ENCODE assay signal across 19 cellular contexts in genomic region chr15:35243758-35244157, GRCh38.
"Had no signal": no experiment of that assay in that cellular context is flagged by ENCODE, and none has a peak within 500 bp of the region (broad histone marks: within the 10 kb centered on the region; RNA-seq: fewer than 3 reads in every experiment).

No MANE protein-coding gene starts in this region.

- H3K9me3 Mint-ChIP-seq: activated CD4-positive, alpha-beta T cell treated with anti-CD3 and anti-CD28 coated beads, Interleukin-2, amount 10 ng/mL, durations not matched to agents 24 days and 14 days; activated naive CD4-positive, alpha-beta T cell treated with anti-CD3 and anti-CD28 coated beads for 36 hours; activated naive CD8-positive, alpha-beta T cell treated with anti-CD3 and anti-CD28 coated beads, Interleukin-2, amount 50 U/mL, for 24 hours; activated T-cell treated with anti-CD3 and anti-CD28 coated beads, Interleukin-2, amount 50 U/mL, for 24 hours; activated T-helper 2 cell treated with anti-CD3 and anti-CD28 coated beads, Interferon-gamma antibody, Interleukin-2, Interleukin-4, amounts not matched to agents 10 μg/mL and 5 μg/mL and 100 μg/mL, durations not matched to agents 14 hours and 24 hours and 36 hours; stimulated activated memory B cell treated with anti-CD40 and anti-IgM and Interleukin-4, amounts not matched to agents 10 μg/mL and 1 μg/mL and 100 μg/mL, for 72 hours had no signal

- H3K4me3 Mint-ChIP-seq: activated CD4-positive, alpha-beta T cell treated with anti-CD3 and anti-CD28 coated beads, Interleukin-2, amount 10 ng/mL, durations not matched to agents 24 days and 14 days; activated CD8-positive, alpha-beta T cell treated with anti-CD3 and anti-CD28 coated beads, Interleukin-2, amount 10 ng/mL, durations not matched to agents 7 days and 5 days; activated naive CD4-positive, alpha-beta T cell treated with anti-CD3 and anti-CD28 coated beads for 36 hours; activated naive CD8-positive, alpha-beta T cell treated with anti-CD3 and anti-CD28 coated beads, Interleukin-2, amount 50 U/mL, for 24 hours; activated T-cell treated with anti-CD3 and anti-CD28 coated beads, Interleukin-2, amount 50 U/mL, for 24 hours; central memory CD8-positive, alpha-beta T cell; naive thymus-derived CD8-positive, alpha-beta T cell; stimulated activated memory B cell treated with anti-CD40 and anti-IgM and Interleukin-4, amounts not matched to agents 10 μg/mL and 1 μg/mL and 100 μg/mL, for 72 hours had no signal

- DNase-seq: activated CD4-positive, alpha-beta T cell treated with anti-CD3 and anti-CD28 coated beads, Interleukin-2, amount 10 ng/mL, durations not matched to agents 24 days and 14 days; activated CD8-positive, alpha-beta T cell treated with anti-CD3 and anti-CD28 coated beads, Interleukin-2, amount 10 ng/mL, durations not matched to agents 7 days and 5 days; activated naive CD4-positive, alpha-beta T cell treated with anti-CD3 and anti-CD28 coated beads for 36 hours; activated naive CD8-positive, alpha-beta T cell treated with anti-CD3 and anti-CD28 coated beads, Interleukin-2, amount 50 U/mL, for 24 hours; activated T-cell treated with anti-CD3 and anti-CD28 coated beads, Interleukin-2, amount 50 U/mL, for 24 hours; aorta; brain microvascular endothelial cell; cortex of kidney; mesenchymal stem cell; naive thymus-derived CD8-positive, alpha-beta T cell; pancreas; stimulated activated CD4-positive, alpha-beta T cell treated with anti-CD3 and anti-CD28 coated beads, Interleukin-4, amount 100 ng/mL, for 24 hours; T1000 had no signal

- H3K4me3 ChIP-seq: pancreas, thoracic aorta had no signal

- H3K9me3 ChIP-seq: pancreas, thoracic aorta had no signal

- H3K36me3 Mint-ChIP-seq: stimulated activated memory B cell treated with anti-CD40 and anti-IgM and Interleukin-4, amounts not matched to agents 10 μg/mL and 1 μg/mL and 100 μg/mL, for 72 hours had no signal

- H3K4me1 Mint-ChIP-seq: activated CD4-positive, alpha-beta T cell treated with anti-CD3 and anti-CD28 coated beads, Interleukin-2, amount 10 ng/mL, durations not matched to agents 24 days and 14 days; activated naive CD8-positive, alpha-beta T cell treated with anti-CD3 and anti-CD28 coated beads, Interleukin-2, amount 50 U/mL, for 24 hours; central memory CD8-positive, alpha-beta T cell; naive thymus-derived CD8-positive, alpha-beta T cell; stimulated activated memory B cell treated with anti-CD40 and anti-IgM and Interleukin-4, amounts not matched to agents 10 μg/mL and 1 μg/mL and 100 μg/mL, for 72 hours had no signal

- ATAC-seq: activated CD8-positive, alpha-beta T cell treated with anti-CD3 and anti-CD28 coated beads, Interleukin-2, amount 10 ng/mL, durations not matched to agents 7 days and 5 days; activated naive CD8-positive, alpha-beta T cell treated with anti-CD3 and anti-CD28 coated beads, Interleukin-2, amount 50 U/mL, for 24 hours; esophagus mucosa; naive thymus-derived CD8-positive, alpha-beta T cell; pancreas; sciatic nerve; stimulated activated memory B cell treated with anti-CD40 and anti-IgM and Interleukin-4, amounts not matched to agents 10 μg/mL and 1 μg/mL and 100 μg/mL, for 72 hours had no signal

- H3K36me3 ChIP-seq: brain microvascular endothelial cell, pancreas, thoracic aorta had no signal

- H3K27ac ChIP-seq: brain microvascular endothelial cell, pancreas, thoracic aorta had no signal

- H3K4me1 ChIP-seq: pancreas had no signal

- H3K27me3 ChIP-seq: brain microvascular endothelial cell, pancreas had no signal

- H3K27ac Mint-ChIP-seq: activated CD4-positive, alpha-beta T cell treated with anti-CD3 and anti-CD28 coated beads, Interleukin-2, amount 10 ng/mL, durations not matched to agents 24 days and 14 days; activated CD8-positive, alpha-beta T cell treated with anti-CD3 and anti-CD28 coated beads, Interleukin-2, amount 10 ng/mL, durations not matched to agents 7 days and 5 days; activated naive CD4-positive, alpha-beta T cell treated with anti-CD3 and anti-CD28 coated beads for 36 hours; activated naive CD8-positive, alpha-beta T cell treated with anti-CD3 and anti-CD28 coated beads, Interleukin-2, amount 50 U/mL, for 24 hours; activated T-cell treated with anti-CD3 and anti-CD28 coated beads, Interleukin-2, amount 50 U/mL, for 24 hours; activated T-helper 2 cell treated with anti-CD3 and anti-CD28 coated beads, Interferon-gamma antibody, Interleukin-2, Interleukin-4, amounts not matched to agents 10 μg/mL and 5 μg/mL and 100 μg/mL, durations not matched to agents 14 hours and 24 hours and 36 hours; naive thymus-derived CD8-positive, alpha-beta T cell; stimulated activated memory B cell treated with anti-CD40 and anti-IgM and Interleukin-4, amounts not matched to agents 10 μg/mL and 1 μg/mL and 100 μg/mL, for 72 hours had no signal

- H3K27me3 Mint-ChIP-seq: activated CD4-positive, alpha-beta T cell treated with anti-CD3 and anti-CD28 coated beads, Interleukin-2, amount 10 ng/mL, durations not matched to agents 24 days and 14 days; activated naive CD8-positive, alpha-beta T cell treated with anti-CD3 and anti-CD28 coated beads, Interleukin-2, amount 50 U/mL, for 24 hours; activated T-cell treated with anti-CD3 and anti-CD28 coated beads, Interleukin-2, amount 50 U/mL, for 24 hours; central memory CD8-positive, alpha-beta T cell; naive thymus-derived CD8-positive, alpha-beta T cell; stimulated activated memory B cell treated with anti-CD40 and anti-IgM and Interleukin-4, amounts not matched to agents 10 μg/mL and 1 μg/mL and 100 μg/mL, for 72 hours had no signal
